33 cellular contexts compared by ENCODE assay signal in the genomic region with DNA sequence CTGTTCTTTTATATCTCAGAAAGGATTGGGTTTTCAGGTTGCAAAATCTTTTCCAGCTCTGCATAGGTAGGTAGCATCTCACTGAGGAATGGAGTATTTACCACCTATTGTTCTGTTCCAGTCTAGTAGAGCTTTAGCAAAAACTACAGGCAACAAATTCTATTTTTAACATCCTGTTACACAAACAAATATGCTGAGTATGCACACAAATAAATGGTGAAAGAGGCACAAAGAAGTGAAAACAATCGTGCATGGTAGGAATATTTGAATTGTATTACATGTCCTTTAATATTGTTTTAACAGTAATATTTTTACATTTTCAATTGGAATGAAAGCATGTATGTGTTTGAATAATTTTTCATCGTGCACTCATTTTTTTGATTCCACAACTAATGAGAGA. TPM values are rescaled to one million over a fixed set of nuclear protein-coding genes. Genes with fewer than 3 reads are reported as not detected.
"Had no signal": no experiment of that assay in that cellular context is flagged by ENCODE, and none has a peak within 500 bp of the region (broad histone marks: within the 10 kb centered on the region; RNA-seq: fewer than 3 reads in every experiment).

No MANE protein-coding gene starts in this region.

- DNase-seq: activated CD4-positive, alpha-beta memory T cell treated with anti-CD3 and anti-CD28 coated beads, Interleukin-2, amount 10 ng/mL, durations not matched to agents 7 days and 5 days; activated CD4-positive, alpha-beta T cell treated with anti-CD3 and anti-CD28 coated beads for 1 hour; activated CD4-positive, alpha-beta T cell treated with anti-CD3 and anti-CD28 coated beads for 4 hours; activated CD4-positive, alpha-beta T cell treated with anti-CD3 and anti-CD28 coated beads, Interleukin-2, amount 10 ng/mL, durations not matched to agents 7 days and 5 days; activated CD4-positive, alpha-beta T cell treated with anti-CD3 and anti-CD28 coated beads, Interleukin-2, amount 50 U/mL, for 4 hours; activated CD8-positive, alpha-beta memory T cell treated with anti-CD3 and anti-CD28 coated beads, Interleukin-2, amount 50 U/mL, for 48 hours; activated gamma-delta T cell; activated naive CD4-positive, alpha-beta T cell; activated naive CD4-positive, alpha-beta T cell treated with anti-CD3 and anti-CD28 coated beads, Interleukin-2, amount 10 ng/mL, durations not matched to agents 7 days and 5 days; activated naive CD8-positive, alpha-beta T cell treated with anti-CD3 and anti-CD28 coated beads, Interleukin-2, amount 10 ng/mL, durations not matched to agents 7 days and 5 days; activated T-cell treated with anti-CD3 and anti-CD28 coated beads for 4 hours; activated T-cell treated with anti-CD3 and anti-CD28 coated beads, Interleukin-2, amount 50 U/mL, for 24 hours; activated T-cell treated with anti-CD3 and anti-CD28 coated beads, Interleukin-2, amount 50 U/mL, for 72 hours; central memory CD4-positive, alpha-beta T cell; cerebellar nuclear complex; colonic mucosa; effector CD8-positive, alpha-beta T cell; esophagus squamous epithelium; foreskin melanocyte; glutamatergic neuron; heart left ventricle; T-helper 2 cell had no signal

- H3K27me3 ChIP-seq: ascending aorta, breast epithelium, cardiac muscle cell, colonic mucosa, esophagus squamous epithelium, heart left ventricle had no signal

- H3K36me3 ChIP-seq: ascending aorta, breast epithelium, cardiac muscle cell, colonic mucosa, esophagus squamous epithelium had no signal

- H3K27ac ChIP-seq: ascending aorta, breast epithelium, cardiac muscle cell, colonic mucosa, epithelial cell of prostate, esophagus squamous epithelium, heart left ventricle had no signal

- FAIRE-seq: endometrium, endothelial cell of umbilical vein had no signal

- H3K9me3 ChIP-seq: ascending aorta, breast epithelium, colonic mucosa, esophagus squamous epithelium, heart left ventricle had no signal

- H3K4me1 Mint-ChIP-seq: activated CD4-positive, alpha-beta memory T cell treated with anti-CD3 and anti-CD28 coated beads, Interleukin-2, amount 10 ng/mL, durations not matched to agents 7 days and 5 days; activated CD4-positive, alpha-beta T cell treated with anti-CD3 and anti-CD28 coated beads, Interleukin-2, amount 10 ng/mL, durations not matched to agents 7 days and 5 days; activated naive CD4-positive, alpha-beta T cell treated with anti-CD3 and anti-CD28 coated beads, Interleukin-2, amount 10 ng/mL, durations not matched to agents 7 days and 5 days; activated naive CD8-positive, alpha-beta T cell treated with anti-CD3 and anti-CD28 coated beads, Interleukin-2, amount 10 ng/mL, durations not matched to agents 7 days and 5 days; WTC11 had no signal

- H3K9me3 Mint-ChIP-seq: activated CD4-positive, alpha-beta memory T cell treated with anti-CD3 and anti-CD28 coated beads, Interleukin-2, amount 10 ng/mL, durations not matched to agents 7 days and 5 days; activated CD4-positive, alpha-beta T cell treated with anti-CD3 and anti-CD28 coated beads, Interleukin-2, amount 10 ng/mL, durations not matched to agents 7 days and 5 days; activated naive CD4-positive, alpha-beta T cell treated with anti-CD3 and anti-CD28 coated beads, Interleukin-2, amount 10 ng/mL, durations not matched to agents 7 days and 5 days; activated naive CD4-positive, alpha-beta T cell treated with anti-CD3 and anti-CD28 coated beads, Interleukin-2, amount 50 U/mL, for 72 hours; activated naive CD8-positive, alpha-beta T cell treated with anti-CD3 and anti-CD28 coated beads, Interleukin-2, amount 10 ng/mL, durations not matched to agents 7 days and 5 days; activated T-cell treated with anti-CD3 and anti-CD28 coated beads, Interleukin-2, amount 50 U/mL, for 24 hours; activated T-cell treated with anti-CD3 and anti-CD28 coated beads, Interleukin-2, amount 50 U/mL, for 72 hours; WTC11 had no signal

- H3K36me3 Mint-ChIP-seq: activated naive CD4-positive, alpha-beta T cell treated with anti-CD3 and anti-CD28 coated beads, Interleukin-2, amount 10 ng/mL, durations not matched to agents 7 days and 5 days; activated naive CD4-positive, alpha-beta T cell treated with anti-CD3 and anti-CD28 coated beads, Interleukin-2, amount 50 U/mL, for 72 hours; activated naive CD8-positive, alpha-beta T cell treated with anti-CD3 and anti-CD28 coated beads, Interleukin-2, amount 10 ng/mL, durations not matched to agents 7 days and 5 days; WTC11 had no signal

- H3K4me3 ChIP-seq: ascending aorta, breast epithelium, cardiac muscle cell, colonic mucosa, esophagus squamous epithelium, heart left ventricle had no signal

- H3K4me3 Mint-ChIP-seq: activated CD4-positive, alpha-beta memory T cell treated with anti-CD3 and anti-CD28 coated beads, Interleukin-2, amount 10 ng/mL, durations not matched to agents 7 days and 5 days; activated CD4-positive, alpha-beta T cell treated with anti-CD3 and anti-CD28 coated beads, Interleukin-2, amount 10 ng/mL, durations not matched to agents 7 days and 5 days; activated naive CD4-positive, alpha-beta T cell treated with anti-CD3 and anti-CD28 coated beads, Interleukin-2, amount 10 ng/mL, durations not matched to agents 7 days and 5 days; activated naive CD8-positive, alpha-beta T cell treated with anti-CD3 and anti-CD28 coated beads, Interleukin-2, amount 10 ng/mL, durations not matched to agents 7 days and 5 days; activated T-cell treated with anti-CD3 and anti-CD28 coated beads, Interleukin-2, amount 50 U/mL, for 24 hours; activated T-cell treated with anti-CD3 and anti-CD28 coated beads, Interleukin-2, amount 50 U/mL, for 72 hours; brain; WTC11 had no signal

- H3K27ac Mint-ChIP-seq: activated CD4-positive, alpha-beta memory T cell treated with anti-CD3 and anti-CD28 coated beads, Interleukin-2, amount 10 ng/mL, durations not matched to agents 7 days and 5 days; activated CD4-positive, alpha-beta T cell treated with anti-CD3 and anti-CD28 coated beads, Interleukin-2, amount 10 ng/mL, durations not matched to agents 7 days and 5 days; activated naive CD4-positive, alpha-beta T cell treated with anti-CD3 and anti-CD28 coated beads, Interleukin-2, amount 10 ng/mL, durations not matched to agents 7 days and 5 days; activated naive CD4-positive, alpha-beta T cell treated with anti-CD3 and anti-CD28 coated beads, Interleukin-2, amount 50 U/mL, for 72 hours; activated naive CD8-positive, alpha-beta T cell treated with anti-CD3 and anti-CD28 coated beads, Interleukin-2, amount 10 ng/mL, durations not matched to agents 7 days and 5 days; activated T-cell treated with anti-CD3 and anti-CD28 coated beads, Interleukin-2, amount 50 U/mL, for 24 hours; activated T-cell treated with anti-CD3 and anti-CD28 coated beads, Interleukin-2, amount 50 U/mL, for 72 hours; brain; WTC11 had no signal

- H3K27me3 Mint-ChIP-seq: activated CD4-positive, alpha-beta memory T cell treated with anti-CD3 and anti-CD28 coated beads, Interleukin-2, amount 10 ng/mL, durations not matched to agents 7 days and 5 days had no signal

- H3K4me1 ChIP-seq: ascending aorta, breast epithelium, colonic mucosa, esophagus squamous epithelium, heart left ventricle had no signal

- ATAC-seq: activated naive CD4-positive, alpha-beta T cell treated with anti-CD3 and anti-CD28 coated beads, Interleukin-2, amount 50 U/mL, for 72 hours; activated T-cell treated with anti-CD3 and anti-CD28 coated beads, Interleukin-2, amount 50 U/mL, for 72 hours; heart left ventricle; WTC11 had no signal

RNA-seq across cellular contexts. Expression of a gene that starts 16.5 kb away (rescaled TPM):
- total RNA-seq: activated CD4-positive, alpha-beta memory T cell treated with anti-CD3 and anti-CD28 coated beads, Interleukin-2, amount 10 ng/mL, durations not matched to agents 7 days and 5 days; activated CD4-positive, alpha-beta T cell treated with anti-CD3 and anti-CD28 coated beads, Interleukin-2, amount 10 ng/mL, durations not matched to agents 7 days and 5 days; activated naive CD8-positive, alpha-beta T cell treated with anti-CD3 and anti-CD28 coated beads, Interleukin-2, amount 10 ng/mL, durations not matched to agents 7 days and 5 days; dermis microvascular lymphatic vessel endothelial cell; endothelial cell of umbilical vein; T-helper 1 cell treated with Interleukin-12 subunit alpha and Interleukin-12 subunit beta and Interleukin-4 antibody, amounts not matched to agents 30 ng/mL and 1 ng/mL, for 36 hours had no signal
- polyA plus RNA-seq: endothelial cell of umbilical vein had no signal
